1 cellular context compared by ENCODE assay signal in the genomic region with DNA sequence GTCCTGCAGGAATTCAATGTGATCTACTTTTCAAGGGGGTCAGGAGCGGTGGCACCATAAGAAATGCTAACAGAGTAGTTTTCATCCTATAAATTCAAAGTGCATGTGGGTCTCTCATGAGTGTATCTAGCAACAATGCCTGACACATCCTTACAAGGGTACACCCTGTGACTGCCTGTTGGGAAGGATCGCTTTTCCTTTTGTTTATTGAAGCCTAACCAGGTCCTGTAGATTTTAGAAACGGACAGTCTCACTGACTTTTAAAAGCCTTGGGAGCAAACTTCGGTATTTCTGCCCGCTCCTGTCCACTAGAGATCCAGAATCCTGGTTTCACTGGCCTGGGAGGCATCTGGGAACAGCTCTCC.
TF ChIP-seq lines count a peak whose summit lies in the region.

No MANE protein-coding gene starts in this region.

TF ChIP-seq in SK-N-SH treated with all-trans-retinoic acid at 6 μM for 48 hours, 23 proteins besides CTCF, POLR2A, EP300 and RAD21 (continued from another document):
- TF ChIP-seq, protein P1, sequence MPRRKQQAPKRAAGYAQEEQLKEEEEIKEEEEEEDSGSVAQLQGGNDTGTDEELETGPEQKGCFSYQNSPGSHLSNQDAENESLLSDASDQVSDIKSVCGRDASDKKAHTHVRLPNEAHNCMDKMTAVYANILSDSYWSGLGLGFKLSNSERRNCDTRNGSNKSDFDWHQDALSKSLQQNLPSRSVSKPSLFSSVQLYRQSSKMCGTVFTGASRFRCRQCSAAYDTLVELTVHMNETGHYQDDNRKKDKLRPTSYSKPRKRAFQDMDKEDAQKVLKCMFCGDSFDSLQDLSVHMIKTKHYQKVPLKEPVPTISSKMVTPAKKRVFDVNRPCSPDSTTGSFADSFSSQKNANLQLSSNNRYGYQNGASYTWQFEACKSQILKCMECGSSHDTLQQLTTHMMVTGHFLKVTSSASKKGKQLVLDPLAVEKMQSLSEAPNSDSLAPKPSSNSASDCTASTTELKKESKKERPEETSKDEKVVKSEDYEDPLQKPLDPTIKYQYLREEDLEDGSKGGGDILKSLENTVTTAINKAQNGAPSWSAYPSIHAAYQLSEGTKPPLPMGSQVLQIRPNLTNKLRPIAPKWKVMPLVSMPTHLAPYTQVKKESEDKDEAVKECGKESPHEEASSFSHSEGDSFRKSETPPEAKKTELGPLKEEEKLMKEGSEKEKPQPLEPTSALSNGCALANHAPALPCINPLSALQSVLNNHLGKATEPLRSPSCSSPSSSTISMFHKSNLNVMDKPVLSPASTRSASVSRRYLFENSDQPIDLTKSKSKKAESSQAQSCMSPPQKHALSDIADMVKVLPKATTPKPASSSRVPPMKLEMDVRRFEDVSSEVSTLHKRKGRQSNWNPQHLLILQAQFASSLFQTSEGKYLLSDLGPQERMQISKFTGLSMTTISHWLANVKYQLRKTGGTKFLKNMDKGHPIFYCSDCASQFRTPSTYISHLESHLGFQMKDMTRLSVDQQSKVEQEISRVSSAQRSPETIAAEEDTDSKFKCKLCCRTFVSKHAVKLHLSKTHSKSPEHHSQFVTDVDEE (CRISPR knock-in tag; IDR thresholded peaks at IDR 0.05): no peak
- no peak for TF ChIP-seq TOX (CRISPR knock-in tag; IDR thresholded peaks at IDR 0.05; ENCODE audit: borderline replicate concordance)
